In genomic region chr14:75449703-75450102, GRCh38 we compare ENCODE assay signal across 11 cellular contexts. TPM values are rescaled to one million over a fixed set of nuclear protein-coding genes. Genes with fewer than 3 reads are reported as not detected.
DNase-seq lines count a peak whose midpoint lies in the region; ATAC-seq and TF ChIP-seq lines count a peak whose summit lies in the region.
"Had no signal": no experiment of that assay in that cellular context is flagged by ENCODE, and none has a peak within 500 bp of the region (broad histone marks: within the 10 kb centered on the region; RNA-seq: fewer than 3 reads in every experiment).

No MANE protein-coding gene starts in this region.

- no peaks in the 10 kb centered on the region for H3K9me3 Mint-ChIP-seq in activated T-cell treated with anti-CD3 and anti-CD28 coated beads, Interleukin-2, amount 50 U/mL, for 72 hours

- H3K36me3 Mint-ChIP-seq in activated T-cell treated with anti-CD3 and anti-CD28 coated beads, Interleukin-2, amount 50 U/mL, for 72 hours (ENCODE audit: insufficient read depth in 2 of 2): no peaks in the 10 kb centered on the region

- intact Hi-C loops in prostate gland (cut with DNase I): no loop called here

- H3K4me1 Mint-ChIP-seq in activated T-cell treated with anti-CD3 and anti-CD28 coated beads, Interleukin-2, amount 50 U/mL, for 72 hours (ENCODE audit: low read depth): peaks cover 19% of the 10 kb centered on the region

- H3K4me3 ChIP-seq in liver (ENCODE audit: low read depth in 1 of 3, low read length in 3 of 3) (no peak overlapping the region), prostate gland (no peak overlapping the region)

- H3K27me3 ChIP-seq in liver (ENCODE audit: control insufficient read depth in 4 of 4, insufficient read depth in 4 of 4, low read length in 3 of 4): no peaks in the 10 kb centered on the region
- H3K27me3 ChIP-seq in prostate gland (replicated peaks; ENCODE audit: insufficient read depth): no peaks in the 10 kb centered on the region

- H3K4me1 ChIP-seq in liver (ENCODE audit: control insufficient read depth in 4 of 4, insufficient read depth in 4 of 4, low read length in 3 of 4) (peaks cover 25 to 59% (median 52%) of the 10 kb centered on the region in 4 donors), prostate gland (replicated peaks) (peaks cover 24% of the 10 kb centered on the region)

- H3K36me3 ChIP-seq in liver (ENCODE audit: control insufficient read depth in 4 of 4, insufficient read depth in 3 of 4, low read depth in 1 of 4, low read length in 3 of 4) (peaks cover 0 to 3% (median 1%) of the 10 kb centered on the region in 4 donors), prostate gland (no peaks in the 10 kb centered on the region)

- 42% methylated on average over 4 of the region's 4 CpGs for WGBS in liver
- WGBS in prostate gland: 22% methylated on average over 4 of the region's 4 CpGs

- DNase-seq in prostate gland (ENCODE audit: low spot score) (no peak), SKM-1 (lab: John Stamatoyannopoulos, UW; ENCODE audit: unreplicated experiment) (no peak)
- no peak for DNase-seq in activated T-cell treated with anti-CD3 and anti-CD28 coated beads, Interleukin-2, amount 50 U/mL, for 72 hours
- DNase-seq in activated CD4-positive, alpha-beta T cell treated with anti-CD3 and anti-CD28 coated beads for 4 hours: no peak
- DNase-seq: DND-41, NCI-H2171 had no signal

- TF ChIP-seq CTCF in C4-2B (conservative IDR thresholded peaks at IDR 0.05): no peak
- TF ChIP-seq CTCF in liver (IDR thresholded peaks at IDR 0.05; ENCODE audit: low read depth, low read length, missing input control): no peak
- TF ChIP-seq CTCF in prostate gland (IDR thresholded peaks at IDR 0.05): no peak

- no peak for TF ChIP-seq RAD21 in liver (IDR thresholded peaks at IDR 0.05)

- H3K27ac Mint-ChIP-seq in activated T-cell treated with anti-CD3 and anti-CD28 coated beads, Interleukin-2, amount 50 U/mL, for 72 hours: no peak overlapping the region

- H3K9me3 ChIP-seq in liver (ENCODE audit: control insufficient read depth in 4 of 4, low read length in 3 of 4) (no peaks in the 10 kb centered on the region), prostate gland (no peaks in the 10 kb centered on the region)

- no peak for ATAC-seq in activated T-cell treated with anti-CD3 and anti-CD28 coated beads, Interleukin-2, amount 50 U/mL, for 72 hours (replicated peaks in 1 of 2)
- no peak for ATAC-seq in HG02798 (IDR thresholded peaks at IDR 0.05; ENCODE audit: poor library complexity, unreplicated experiment)

- no peak for TF ChIP-seq POLR2A in prostate gland (IDR thresholded peaks at IDR 0.05)

- no peak overlapping the region for H3K4me3 Mint-ChIP-seq in activated T-cell treated with anti-CD3 and anti-CD28 coated beads, Interleukin-2, amount 50 U/mL, for 72 hours

- H3K27me3 Mint-ChIP-seq in activated T-cell treated with anti-CD3 and anti-CD28 coated beads, Interleukin-2, amount 50 U/mL, for 72 hours (ENCODE audit: low read depth): peaks cover 15% of the 10 kb centered on the region

- H3K27ac ChIP-seq in C4-2B: peak overlapping the region; percentile 64
- peak overlapping the region; percentile 24 for H3K27ac ChIP-seq in angular gyrus (ENCODE audit: low read depth, low read length)
- peak overlapping the region; percentile 77 to 88 for H3K27ac ChIP-seq in liver (ENCODE audit: low read depth in 1 of 2, low read length in 2 of 2)
- peak overlapping the region; percentile 3 to 38 for H3K27ac ChIP-seq in prostate gland
- H3K27ac ChIP-seq: epithelial cell of prostate had no signal

- H3K9ac ChIP-seq in liver (ENCODE audit: low read depth in 1 of 2, low read length in 2 of 2): peak overlapping the region in 1 of 2 donors; percentile 4

TF ChIP-seq in liver, 16 proteins besides CTCF, POLR2A, EP300 and RAD21:
- TF ChIP-seq MAX (IDR thresholded peaks at IDR 0.05) (no peak), JUND (IDR thresholded peaks at IDR 0.05) (no peak), GABPA (IDR thresholded peaks at IDR 0.05 in 1 of 2, conservative IDR thresholded peaks at IDR 0.05 in 1 of 2) (no peak), HNF4A (conservative IDR thresholded peaks at IDR 0.05) (no peak), HNF4G (IDR thresholded peaks at IDR 0.05) (no peak)

RNA-seq across cellular contexts. Expression of gene JDP2, which starts 21.9 kb away (rescaled TPM):
- 10 to 100 TPM in 1 of 2 donors, 1 to 10 TPM in 1; 8.6 to 14.6 TPM for total RNA-seq in liver
- 1 to 10 TPM; 2.4 to 8.8 TPM for polyA plus RNA-seq in liver
- total RNA-seq in prostate gland: 10 to 100 TPM; 27.1 to 34.0 TPM
- total RNA-seq in activated T-cell treated with anti-CD3 and anti-CD28 coated beads, Interleukin-2, amount 50 U/mL, for 72 hours: 1 to 10 TPM; 6.3 to 6.8 TPM

Comparison
In these comparisons a context has a peak if more than half of its experiments do, and no peak if none do; other contexts are left out.
1. H3K27ac ChIP-seq: peak in every context shown above with its lines; median percentile 82 in liver; 64 in C4-2B; 24 in angular gyrus; 20 in prostate gland.